ENCODE assay signal across 26 cellular contexts in the genomic region with DNA sequence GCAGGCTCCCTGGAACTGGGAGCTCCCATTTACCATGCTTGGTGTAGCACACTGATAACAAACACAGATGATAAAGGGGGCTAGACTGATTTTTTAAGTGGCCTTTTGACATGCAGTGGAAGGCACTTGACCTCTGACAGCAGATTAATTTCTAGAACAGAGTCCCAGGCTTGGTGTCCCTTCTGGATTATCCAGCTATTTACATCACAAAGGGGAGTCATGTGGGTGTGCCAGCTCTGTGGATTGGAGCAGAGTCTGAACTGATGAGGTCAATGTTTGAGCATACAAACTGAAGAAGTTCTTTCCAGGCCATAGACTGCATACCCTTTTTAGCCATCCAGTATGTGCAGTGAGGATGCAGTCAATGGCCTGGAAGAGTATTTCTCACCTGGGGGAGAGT. TPM values are rescaled to one million over a fixed set of nuclear protein-coding genes. Genes with fewer than 3 reads are reported as not detected.
DNase-seq lines count a peak whose midpoint lies in the region; ATAC-seq and TF ChIP-seq lines count a peak whose summit lies in the region.
"Had no signal": no experiment of that assay in that cellular context is flagged by ENCODE, and none has a peak within 500 bp of the region (broad histone marks: within the 10 kb centered on the region; RNA-seq: fewer than 3 reads in every experiment).

No MANE protein-coding gene starts in this region.

- H3K27ac Mint-ChIP-seq in neural progenitor cell = peak overlapping the region; percentile 59
- H3K27ac Mint-ChIP-seq in activated CD4-positive, alpha-beta T cell treated with anti-CD3 and anti-CD28 coated beads, Interleukin-2, amount 10 ng/mL, durations not matched to agents 7 days and 5 days = no peak overlapping the region
- H3K27ac Mint-ChIP-seq: CD8-positive, alpha-beta T cell; HFFc6; T-cell had no signal

- H3K27me3 ChIP-seq in cardiac muscle cell = peaks cover 5% of the 10 kb centered on the region
- no peaks in the 10 kb centered on the region for H3K27me3 ChIP-seq in neural progenitor cell
- H3K27me3 ChIP-seq: Peyer's patch had no signal

- H3K79me2 ChIP-seq in neural progenitor cell (ENCODE audit: low read depth) = no peaks in the 10 kb centered on the region

- H3K27me3 Mint-ChIP-seq in neural progenitor cell (ENCODE audit: insufficient read depth, low read depth) = peaks cover 10% of the 10 kb centered on the region
- H3K27me3 Mint-ChIP-seq in activated T-cell treated with anti-CD3 and anti-CD28 coated beads, Interleukin-2, amount 50 U/mL, for 4 hours (ENCODE audit: low read depth) = peaks cover 17% of the 10 kb centered on the region
- peaks cover 17% of the 10 kb centered on the region for H3K27me3 Mint-ChIP-seq in activated CD4-positive, alpha-beta T cell treated with anti-CD3 and anti-CD28 coated beads, Interleukin-2, amount 10 ng/mL, durations not matched to agents 7 days and 5 days

- H3K4me3 Mint-ChIP-seq in neural progenitor cell = no peak overlapping the region
- H3K4me3 Mint-ChIP-seq in activated T-cell treated with anti-CD3 and anti-CD28 coated beads, Interleukin-2, amount 50 U/mL, for 4 hours = no peak overlapping the region
- no peak overlapping the region for H3K4me3 Mint-ChIP-seq in activated CD4-positive, alpha-beta T cell treated with anti-CD3 and anti-CD28 coated beads, Interleukin-2, amount 10 ng/mL, durations not matched to agents 7 days and 5 days
- H3K4me3 Mint-ChIP-seq: CD8-positive, alpha-beta T cell; HFFc6; T-cell had no signal

- peaks cover 23% of the 10 kb centered on the region for H3K4me1 Mint-ChIP-seq in neural progenitor cell
- H3K4me1 Mint-ChIP-seq in activated T-cell treated with anti-CD3 and anti-CD28 coated beads, Interleukin-2, amount 50 U/mL, for 4 hours (ENCODE audit: low read depth) = no peaks in the 10 kb centered on the region
- H3K4me1 Mint-ChIP-seq in activated CD4-positive, alpha-beta T cell treated with anti-CD3 and anti-CD28 coated beads, Interleukin-2, amount 10 ng/mL, durations not matched to agents 7 days and 5 days = no peaks in the 10 kb centered on the region
- H3K4me1 Mint-ChIP-seq: T-cell had no signal

- CTCF ChIA-PET in activated CD4-positive, alpha-beta T cell treated with anti-CD3 and anti-CD28 coated beads, Interleukin-2, amount 10 ng/mL, durations not matched to agents 7 days and 5 days (lab: Charles Lee) = no interaction called here

- intact Hi-C loops in cardiac septum (cut with DNase I) = no loop called here

- H3K9me3 Mint-ChIP-seq in neural progenitor cell = no peaks in the 10 kb centered on the region
- H3K9me3 Mint-ChIP-seq in activated T-cell treated with anti-CD3 and anti-CD28 coated beads, Interleukin-2, amount 50 U/mL, for 4 hours = no peaks in the 10 kb centered on the region
- H3K9me3 Mint-ChIP-seq in activated CD4-positive, alpha-beta T cell treated with anti-CD3 and anti-CD28 coated beads, Interleukin-2, amount 10 ng/mL, durations not matched to agents 7 days and 5 days = no peaks in the 10 kb centered on the region
- H3K9me3 Mint-ChIP-seq: CD8-positive, alpha-beta T cell; HFFc6; T-cell had no signal

- H3K27ac ChIP-seq in cardiac muscle cell (peak overlapping the region; percentile 75), neural progenitor cell (no peak overlapping the region)
- H3K27ac ChIP-seq: HL-60, Peyer's patch, SJCRH30 had no signal

- H3K4me3 ChIP-seq in cardiac muscle cell (no peak overlapping the region), neural progenitor cell (no peak overlapping the region)
- H3K4me3 ChIP-seq: K562, MG63, Peyer's patch, SJCRH30 had no signal

- POLR2A ChIA-PET in activated CD4-positive, alpha-beta T cell treated with anti-CD3 and anti-CD28 coated beads, Interleukin-2, amount 10 ng/mL, durations not matched to agents 7 days and 5 days (lab: Charles Lee) = no interaction called here

- no peak for TF ChIP-seq CTCF in cardiac muscle cell (IDR thresholded peaks at IDR 0.05; ENCODE audit: low read depth, low read length)
- TF ChIP-seq CTCF in neural progenitor cell (IDR thresholded peaks at IDR 0.05) = no peak

- H3K36me3 ChIP-seq in cardiac muscle cell (no peaks in the 10 kb centered on the region), neural progenitor cell (no peaks in the 10 kb centered on the region)
- H3K36me3 ChIP-seq: MG63, Peyer's patch, SJCRH30 had no signal

- no peak overlapping the region for H3K4me2 ChIP-seq in neural progenitor cell

- H3K9me3 ChIP-seq in cardiac muscle cell (ENCODE audit: low read depth) (no peaks in the 10 kb centered on the region), neural progenitor cell (ENCODE audit: low read depth) (no peaks in the 10 kb centered on the region)
- H3K9me3 ChIP-seq: MG63, Peyer's patch had no signal

- H3K9ac ChIP-seq in neural progenitor cell = no peak overlapping the region

- no peak overlapping the region for H2AFZ ChIP-seq in neural progenitor cell (replicated peaks)

- no peaks in the 10 kb centered on the region for H3K36me3 Mint-ChIP-seq in neural progenitor cell
- no peaks in the 10 kb centered on the region for H3K36me3 Mint-ChIP-seq in activated T-cell treated with anti-CD3 and anti-CD28 coated beads, Interleukin-2, amount 50 U/mL, for 4 hours (ENCODE audit: insufficient read depth)
- H3K36me3 Mint-ChIP-seq in activated CD4-positive, alpha-beta T cell treated with anti-CD3 and anti-CD28 coated beads, Interleukin-2, amount 10 ng/mL, durations not matched to agents 7 days and 5 days (ENCODE audit: low read depth) = no peaks in the 10 kb centered on the region
- H3K36me3 Mint-ChIP-seq: CD8-positive, alpha-beta T cell; T-cell had no signal

- DNase-seq in NCI-H2029 treated with DMSO at 0.1 percent for 48 hours (lab: John Stamatoyannopoulos, UW) (peak; percentile 17), NCI-H2029 (lab: John Stamatoyannopoulos, UW) (no peak), cardiac muscle cell (ENCODE audit: low read depth in 1 of 2, low spot score in 1 of 2) (peak in 1 of 2 donors; percentile 92), cardiac septum (ENCODE audit: low spot score) (no peak), NCI-H774 (lab: John Stamatoyannopoulos, UW) (peak; percentile 12), neural progenitor cell (ENCODE audit: low spot score) (no peak)
- DNase-seq in activated T-cell treated with anti-CD3 and anti-CD28 coated beads, Interleukin-2, amount 50 U/mL, for 4 hours = no peak
- DNase-seq in activated CD4-positive, alpha-beta T cell treated with anti-CD3 and anti-CD28 coated beads, Interleukin-2, amount 10 ng/mL, durations not matched to agents 7 days and 5 days = no peak
- DNase-seq: 8988T; C1 segment of cervical spinal cord; Calu3; CD8-positive, alpha-beta T cell; H7; HFFc6; MG63; NCI-H1048; NCI-H1436 treated with DMSO at 0.1 percent for 48 hours; NCI-H2081 treated with DMSO at 0.1 percent for 48 hours; Peyer's patch; SJCRH30; T-cell had no signal

- no peaks in the 10 kb centered on the region for H3F3A ChIP-seq in neural progenitor cell (ENCODE audit: low read depth)

- H3K4me1 ChIP-seq in cardiac muscle cell (ENCODE audit: low read depth) = peaks cover 32% of the 10 kb centered on the region
- peaks cover 7% of the 10 kb centered on the region for H3K4me1 ChIP-seq in neural progenitor cell
- H3K4me1 ChIP-seq: Peyer's patch had no signal

- no peaks in the 10 kb centered on the region for H4K20me1 ChIP-seq in neural progenitor cell (ENCODE audit: low read depth)

- no peak for ATAC-seq in activated T-cell treated with anti-CD3 and anti-CD28 coated beads, Interleukin-2, amount 50 U/mL, for 4 hours
- ATAC-seq: CD8-positive, alpha-beta T cell; HepG2; K562; T-cell had no signal

RNA-seq across cellular contexts. Expression of gene SIX2, which starts 31.5 kb away (rescaled TPM):
- total RNA-seq in cardiac muscle cell (0.63 and 0.89 TPM in 2 replicates), cardiac septum (0.89 TPM), neural progenitor cell (ENCODE audit: low replicate concordance) (0.12 TPM in 1 of 2 replicates, not detected in the other)
- polyA plus RNA-seq in cardiac muscle cell = 0.78 and 1.0 TPM in 2 replicates
- total RNA-seq in activated T-cell treated with anti-CD3 and anti-CD28 coated beads, Interleukin-2, amount 50 U/mL, for 4 hours = not detected
- total RNA-seq in activated CD4-positive, alpha-beta T cell treated with anti-CD3 and anti-CD28 coated beads, Interleukin-2, amount 10 ng/mL, durations not matched to agents 7 days and 5 days = not detected
- total RNA-seq: Calu3; CD8-positive, alpha-beta T cell; HepG2; HFFc6; HT-29; K562; OCI-LY7; Peyer's patch; T-cell had no signal
- polyA plus RNA-seq: HepG2, K562 had no signal

Comparison
In these comparisons a context has a peak if more than half of its experiments do, and no peak if none do; other contexts are left out.
1. DNase-seq: peak in NCI-H2029 treated with DMSO at 0.1 percent for 48 hours (single experiment) and NCI-H774 (single experiment); none in NCI-H2029 (single experiment), cardiac septum (single experiment), neural progenitor cell (single experiment), activated T-cell treated with anti-CD3 and anti-CD28 coated beads, Interleukin-2, amount 50 U/mL, for 4 hours (single experiment) and activated CD4-positive, alpha-beta T cell treated with anti-CD3 and anti-CD28 coated beads, Interleukin-2, amount 10 ng/mL, durations not matched to agents 7 days and 5 days (single experiment).